ENCODE assay signal across 20 cellular contexts in the genomic region with DNA sequence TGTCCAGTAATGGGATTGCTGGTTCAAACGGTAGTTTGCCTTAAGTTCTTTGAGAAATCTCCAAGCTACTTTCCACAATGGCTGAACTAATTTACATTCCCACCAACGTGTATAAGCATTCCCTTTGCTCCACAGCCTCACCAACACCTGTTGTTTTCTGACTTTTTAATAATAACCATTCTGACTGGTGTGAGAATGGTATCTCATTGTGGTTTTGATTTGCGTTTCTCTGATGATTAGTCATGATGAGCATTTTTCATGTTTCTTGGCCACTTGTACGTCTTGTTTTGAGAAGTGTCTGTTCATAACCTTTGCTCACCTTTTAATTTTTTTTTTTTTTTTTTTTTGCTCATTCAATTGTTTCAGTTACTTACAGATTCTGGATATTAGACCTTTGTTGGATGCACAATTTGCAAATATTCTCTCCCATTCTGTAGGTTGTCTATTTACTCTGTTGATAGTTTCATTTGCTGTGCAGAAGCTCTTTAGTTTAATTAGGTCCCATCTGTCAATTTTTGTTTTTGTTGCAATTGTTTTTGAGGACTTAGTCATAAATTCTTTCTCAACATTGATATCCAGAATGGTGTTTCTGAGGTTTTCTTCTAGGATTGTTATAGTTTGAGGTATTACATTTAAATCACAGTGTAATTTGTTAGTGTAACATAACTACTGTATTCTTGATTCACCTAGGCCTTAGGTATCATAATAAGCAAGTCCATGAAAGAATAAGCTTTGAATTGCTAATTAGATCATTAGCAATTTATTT.
"Had no signal": no experiment of that assay in that cellular context is flagged by ENCODE, and none has a peak within 500 bp of the region (broad histone marks: within the 10 kb centered on the region; RNA-seq: fewer than 3 reads in every experiment).

No MANE protein-coding gene starts in this region.

- H3K4me3 Mint-ChIP-seq: activated CD4-positive, alpha-beta T cell treated with anti-CD3 and anti-CD28 coated beads, Interleukin-2, amount 10 ng/mL, durations not matched to agents 24 days and 14 days; activated CD8-positive, alpha-beta T cell treated with anti-CD3 and anti-CD28 coated beads, Interleukin-2, amount 10 ng/mL, durations not matched to agents 7 days and 5 days; activated naive CD8-positive, alpha-beta T cell treated with anti-CD3 and anti-CD28 coated beads, Interleukin-2, amount 10 ng/mL, durations not matched to agents 7 days and 5 days; activated T-cell treated with anti-CD3 and anti-CD28 coated beads, Interleukin-2, amount 50 U/mL, for 24 hours; brain had no signal

- DNase-seq: activated CD4-positive, alpha-beta T cell treated with anti-CD3 and anti-CD28 coated beads, Interleukin-2, amount 10 ng/mL, durations not matched to agents 24 days and 14 days; activated CD8-positive, alpha-beta T cell treated with anti-CD3 and anti-CD28 coated beads, Interleukin-2, amount 10 ng/mL, durations not matched to agents 7 days and 5 days; activated naive CD4-positive, alpha-beta T cell treated with Interleukin-2 at 50 U/mL for 16 hours; activated naive CD8-positive, alpha-beta T cell treated with anti-CD3 and anti-CD28 coated beads, Interleukin-2, amount 10 ng/mL, durations not matched to agents 7 days and 5 days; activated T-cell treated with anti-CD3 and anti-CD28 coated beads, Interleukin-2, amount 50 U/mL, for 24 hours; cortex of kidney; effector CD4-positive, alpha-beta T cell; left lung; midbrain; occipital lobe; posterior cingulate gyrus; retina; stimulated activated CD4-positive, alpha-beta T cell treated with anti-CD3 and anti-CD28 coated beads, Interleukin-12 subunit alpha, Interleukin-12 subunit beta, amount 100 ng/mL, for 4 hours; stimulated activated CD4-positive, alpha-beta T cell treated with anti-CD3 and anti-CD28 coated beads, Interleukin-1b, Interleukin-23, amount 100 ng/mL, for 48 hours; stimulated activated CD8-positive, alpha-beta memory T cell treated with anti-CD3 and anti-CD28 coated beads, Interleukin-4, amount 100 ng/mL, for 48 hours; stimulated activated naive CD4-positive, alpha-beta T cell treated with Interleukin-2 at 50 U/mL for 16 hours; thyroid gland had no signal

- H3K9me3 Mint-ChIP-seq: activated CD4-positive, alpha-beta T cell treated with anti-CD3 and anti-CD28 coated beads, Interleukin-2, amount 10 ng/mL, durations not matched to agents 24 days and 14 days had no signal

- H3K4me1 ChIP-seq: esophagus muscularis mucosa, thyroid gland had no signal

- H3K4me3 ChIP-seq: esophagus muscularis mucosa, left lung, thyroid gland had no signal

- H3K4me1 Mint-ChIP-seq: activated CD4-positive, alpha-beta T cell treated with anti-CD3 and anti-CD28 coated beads, Interleukin-2, amount 10 ng/mL, durations not matched to agents 24 days and 14 days; activated naive CD8-positive, alpha-beta T cell treated with anti-CD3 and anti-CD28 coated beads, Interleukin-2, amount 10 ng/mL, durations not matched to agents 7 days and 5 days; brain had no signal

- H3K27me3 Mint-ChIP-seq: activated CD4-positive, alpha-beta T cell treated with anti-CD3 and anti-CD28 coated beads, Interleukin-2, amount 10 ng/mL, durations not matched to agents 24 days and 14 days; activated naive CD8-positive, alpha-beta T cell treated with anti-CD3 and anti-CD28 coated beads, Interleukin-2, amount 10 ng/mL, durations not matched to agents 7 days and 5 days; activated T-cell treated with anti-CD3 and anti-CD28 coated beads, Interleukin-2, amount 50 U/mL, for 24 hours; brain had no signal

- H3K36me3 ChIP-seq: esophagus muscularis mucosa, left lung, thyroid gland had no signal

- H3K27ac ChIP-seq: esophagus muscularis mucosa, left lung, thyroid gland had no signal

- ATAC-seq: activated CD8-positive, alpha-beta T cell treated with anti-CD3 and anti-CD28 coated beads, Interleukin-2, amount 10 ng/mL, durations not matched to agents 7 days and 5 days; left lung had no signal

- H3K9me3 ChIP-seq: thyroid gland had no signal

- H3K27ac Mint-ChIP-seq: activated CD4-positive, alpha-beta T cell treated with anti-CD3 and anti-CD28 coated beads, Interleukin-2, amount 10 ng/mL, durations not matched to agents 24 days and 14 days; activated CD8-positive, alpha-beta T cell treated with anti-CD3 and anti-CD28 coated beads, Interleukin-2, amount 10 ng/mL, durations not matched to agents 7 days and 5 days; activated naive CD8-positive, alpha-beta T cell treated with anti-CD3 and anti-CD28 coated beads, Interleukin-2, amount 10 ng/mL, durations not matched to agents 7 days and 5 days; activated T-cell treated with anti-CD3 and anti-CD28 coated beads, Interleukin-2, amount 50 U/mL, for 24 hours; activated T-helper 2 cell treated with anti-CD3 and anti-CD28 coated beads, Interferon-gamma antibody, Interleukin-2, Interleukin-4, amounts not matched to agents 10 μg/mL and 5 μg/mL and 100 μg/mL, durations not matched to agents 14 hours and 24 hours and 36 hours; brain had no signal

- H3K27me3 ChIP-seq: esophagus muscularis mucosa, left lung, thyroid gland had no signal
